ENCODE assay signal across 26 cellular contexts in genomic region chr18:49101230-49101629, GRCh38.
DNase-seq lines count a peak whose midpoint lies in the region; ATAC-seq, FAIRE-seq and TF ChIP-seq lines count a peak whose summit lies in the region.
"Had no signal": no experiment of that assay in that cellular context is flagged by ENCODE, and none has a peak within 500 bp of the region (broad histone marks: within the 10 kb centered on the region; RNA-seq: fewer than 3 reads in every experiment).

No MANE protein-coding gene starts in this region.

- H3K27me3 Mint-ChIP-seq in Caco-2 (ENCODE audit: insufficient read depth, unreplicated experiment) = no peaks in the 10 kb centered on the region
- H3K27me3 Mint-ChIP-seq: B cell, T-cell had no signal

- intact Hi-C loops in Caco-2 (cut with micrococcal nuclease; ENCODE audit: unreplicated experiment) = loop anchor here (2.0 kb wide), 1 partner anchor 30 kb away; no protein-coding TSS in a partner anchor

- no peaks in the 10 kb centered on the region for H3K36me3 ChIP-seq in Caco-2 (ENCODE audit: control insufficient read depth, insufficient read depth, low read length)
- H3K36me3 ChIP-seq in small intestine (ENCODE audit: control insufficient read depth in 2 of 2, insufficient read depth in 2 of 2, low read length in 2 of 2) = no peaks in the 10 kb centered on the region

- H3K27ac Mint-ChIP-seq in Caco-2 (ENCODE audit: unreplicated experiment) = peak overlapping the region; percentile 18
- H3K27ac Mint-ChIP-seq: B cell, T-cell had no signal

- H3K9me3 ChIP-seq in Caco-2 (no peaks in the 10 kb centered on the region), small intestine (ENCODE audit: control insufficient read depth, low read depth) (no peaks in the 10 kb centered on the region)

- 14 to 62% (median 52%) methylated on average over 1 of the region's 1 CpG for WGBS in small intestine, 3 donors

- H3K27ac ChIP-seq in VCaP (peak overlapping the region; percentile 73), small intestine (ENCODE audit: low read depth in 1 of 2, low read length in 1 of 2) (no peak overlapping the region)
- H3K27ac ChIP-seq: C4-2B, RWPE1 had no signal

- H3K36me3 Mint-ChIP-seq in Caco-2 (ENCODE audit: insufficient read depth, unreplicated experiment) = no peaks in the 10 kb centered on the region

- H3K27me3 ChIP-seq in Caco-2 (replicated peaks; ENCODE audit: control insufficient read depth, insufficient read depth, low read length) (no peaks in the 10 kb centered on the region), small intestine (ENCODE audit: control insufficient read depth in 2 of 2, insufficient read depth in 2 of 2, low read length in 2 of 2) (no peaks in the 10 kb centered on the region)

- H3K4me1 ChIP-seq in Caco-2 = peaks cover 22% of the 10 kb centered on the region
- peaks cover 0 to 3% of the 10 kb centered on the region in 2 donors for H3K4me1 ChIP-seq in small intestine (ENCODE audit: control insufficient read depth in 2 of 2, insufficient read depth in 1 of 2, low read depth in 1 of 2, low read length in 1 of 2)

- BruUV-seq in Caco-2 (replicated peaks; lab: Mats Ljungman, UMichigan) = no TSS peak

- POLR2A ChIA-PET in Caco-2 (lab: Charles Lee) = no interaction called here

- H3K4me1 Mint-ChIP-seq in Caco-2 (ENCODE audit: low read depth, unreplicated experiment) = no peaks in the 10 kb centered on the region
- H3K4me1 Mint-ChIP-seq: B cell, T-cell had no signal

- DNase-seq in Caco-2 (no peak), NCI-H146 treated with DMSO at 0.1 percent for 48 hours (lab: John Stamatoyannopoulos, UW; ENCODE audit: unreplicated experiment) (peak; percentile 25), small intestine (peak; percentile 57), NOMO-1 treated with DMSO at 0.1 percent for 48 hours (lab: John Stamatoyannopoulos, UW; ENCODE audit: unreplicated experiment) (no peak), AG08395 (ENCODE audit: low spot score) (no peak)
- DNase-seq: CD8-positive, alpha-beta T cell; DMS79 treated with DMSO at 0.1 percent for 48 hours; GF-D8; Karpas-422; NCI-H1092 treated with DMSO at 0.1 percent for 48 hours; NCI-H1436 treated with DMSO at 0.1 percent for 48 hours; NCI-H2029 treated with DMSO at 0.1 percent for 48 hours; NCI-H2227 treated with DMSO at 0.1 percent for 48 hours; NCI-H510A; NK-92 treated with Interleukin-12 subunit alpha and Interleukin-12 subunit beta, amount 100 ng/mL, for 24 hours; SHP77; T-cell had no signal

- no peaks in the 10 kb centered on the region for H3K9me3 Mint-ChIP-seq in Caco-2 (ENCODE audit: unreplicated experiment)
- H3K9me3 Mint-ChIP-seq: CD8-positive, alpha-beta T cell had no signal

- no peak overlapping the region for H3K4me3 Mint-ChIP-seq in Caco-2 (ENCODE audit: unreplicated experiment)
- H3K4me3 Mint-ChIP-seq: B cell; CD8-positive, alpha-beta T cell; T-cell had no signal

- CTCF ChIA-PET in Caco-2 (lab: Charles Lee) = interaction anchor here (0.5 to 0.6 kb wide), 2 partner anchors 28 to 85 kb away, joined by 3 read pairs; no protein-coding TSS in a partner anchor

- H3K4me3 ChIP-seq in Caco-2 (ENCODE audit: low read depth, low read length) (no peak overlapping the region), small intestine (ENCODE audit: low read depth in 1 of 2, low read length in 2 of 2) (no peak overlapping the region)

- FAIRE-seq in small intestine (lab: Jason Lieb, UNC) = peak; percentile 64
- FAIRE-seq: A204.1, GM12891, HepG2 had no signal

- TF ChIP-seq CTCF in Caco-2 (IDR thresholded peaks at IDR 0.05; ENCODE audit: insufficient read depth in 1 of 2, low read depth in 1 of 2, low read length in 1 of 2, severe bottlenecking in 1 of 2, unreplicated experiment in 1 of 2) (no peak), VCaP (conservative IDR thresholded peaks at IDR 0.05) (no peak)

- no peak for ATAC-seq in HG02763 (IDR thresholded peaks at IDR 0.05; ENCODE audit: unreplicated experiment)
- ATAC-seq: CD8-positive, alpha-beta T cell; HCT116; HepG2; T-cell had no signal

Comparison
In these comparisons a context has a peak if more than half of its experiments do, and no peak if none do; other contexts are left out.
1. DNase-seq: peak in NCI-H146 treated with DMSO at 0.1 percent for 48 hours (single experiment) and small intestine (single experiment); none in Caco-2 (0 of 2), NOMO-1 treated with DMSO at 0.1 percent for 48 hours (single experiment) and AG08395 (single experiment).